In genomic region chr18:79988079-79988924, GRCh38 we compare ENCODE assay signal across 8 cellular contexts. TPM values are rescaled to one million over a fixed set of nuclear protein-coding genes. Genes with fewer than 3 reads are reported as not detected.
A peak's percentile ranks its signal among the peaks of the same experiment; 100 is the strongest.
DNase-seq lines count a peak whose midpoint lies in the region; ATAC-seq and TF ChIP-seq lines count a peak whose summit lies in the region.

Gene TXNL4A, minus strand, starts transcription at chr18:79988563. Its CDS starts 171 bp downstream, at chr18:79988392.

- H3K79me2 ChIP-seq in ACC112 (ENCODE audit: control insufficient read depth, insufficient read depth, low read length, unreplicated experiment) (peaks cover 53% of the 10 kb centered on the region), smooth muscle cell (ENCODE audit: low read depth) (peaks cover 49% of the 10 kb centered on the region)

- peaks cover 5% of the 10 kb centered on the region for H3F3A ChIP-seq in smooth muscle cell (ENCODE audit: low read depth)

- TF ChIP-seq CTCF in VCaP (conservative IDR thresholded peaks at IDR 0.05) (peak; percentile 22; the same call in 1 of the 2 replicates), smooth muscle cell (IDR thresholded peaks at IDR 0.05; ENCODE audit: borderline replicate concordance, insufficient read depth, poor library complexity, severe bottlenecking) (no peak)

- H3K4me3 ChIP-seq in ACC112 (ENCODE audit: low read depth, low read length), result peak within 1 kb of the TSS; percentile 100
- peak within 1 kb of the TSS; percentile 89 for H3K4me3 ChIP-seq in smooth muscle cell

- under 1% methylated on average over 97 of the region's 112 CpGs for WGBS in smooth muscle cell (ENCODE audit: low lambda C conversion rate)

- peak within 1 kb of the TSS; percentile 96 for H3K27ac ChIP-seq in ACC112 (ENCODE audit: low read depth, low read length)
- peak within 1 kb of the TSS; percentile 93 for H3K27ac ChIP-seq in VCaP
- H3K27ac ChIP-seq in smooth muscle cell (ENCODE audit: low read depth), result peak within 1 kb of the TSS; percentile 82

- peak; percentile 94 for ATAC-seq in GM18520 (IDR thresholded peaks at IDR 0.05; ENCODE audit: unreplicated experiment)
- ATAC-seq in HG03060 (IDR thresholded peaks at IDR 0.05; ENCODE audit: low read depth, unreplicated experiment), result peak; percentile 76

- H3K36me3 ChIP-seq in ACC112 (ENCODE audit: insufficient read depth, low read length), result peaks cover 11% of the 10 kb centered on the region; the same call in 1 of the 2 replicates
- no peaks in the 10 kb centered on the region for H3K36me3 ChIP-seq in smooth muscle cell (ENCODE audit: low read depth)

- H3K4me1 ChIP-seq in ACC112 (ENCODE audit: control insufficient read depth, insufficient read depth, low read length, unreplicated experiment), result peaks cover 8% of the 10 kb centered on the region
- H3K4me1 ChIP-seq in smooth muscle cell (ENCODE audit: low read depth), result peaks cover 10% of the 10 kb centered on the region

- H3K4me2 ChIP-seq in smooth muscle cell, result peak within 1 kb of the TSS; percentile 96

- no peaks in the 10 kb centered on the region for H3K9me3 ChIP-seq in smooth muscle cell (replicated peaks; ENCODE audit: low read depth)

- peak; percentile 63 for DNase-seq in NCI-H2171 treated with DMSO at 0.1 percent for 48 hours (lab: John Stamatoyannopoulos, UW)
- peak; percentile 61 to 85 for DNase-seq in T47D (ENCODE audit: low read depth in 1 of 2, low spot score in 1 of 2)
- DNase-seq in iPS-NIHi11 (ENCODE audit: low spot score), result peak; percentile 91
- DNase-seq in smooth muscle cell (lab: John Stamatoyannopoulos, UW; ENCODE audit: unreplicated experiment), result peak; percentile 60

- H4K20me1 ChIP-seq in smooth muscle cell (ENCODE audit: low read depth), result peaks cover 44% of the 10 kb centered on the region

- in situ Hi-C loops in T47D (cut with HindIII; ENCODE audit: low pct_unique_long_range_greater_than_20kb, low sequenced_read_pairs), result no loop called here

- H3K27me3 ChIP-seq in ACC112 (ENCODE audit: insufficient read depth, low read length) (no peaks in the 10 kb centered on the region), smooth muscle cell (ENCODE audit: low read depth) (no peaks in the 10 kb centered on the region)

- peak within 1 kb of the TSS; percentile 81 for H3K9ac ChIP-seq in smooth muscle cell (ENCODE audit: low read depth)

- H2AFZ ChIP-seq in ACC112 (ENCODE audit: low read length, unreplicated experiment) (peak within 1 kb of the TSS; percentile 99), smooth muscle cell (ENCODE audit: low read depth) (peak within 1 kb of the TSS; percentile 82)

RNA-seq across cellular contexts. Expression of gene TXNL4A, which starts in this region (rescaled TPM):
- total RNA-seq in smooth muscle cell, result 61.1 and 62.2 TPM in 2 replicates
- 243 and 254 TPM in 2 replicates for polyA plus RNA-seq in smooth muscle cell

Comparison
In these comparisons a context has a peak if more than half of its experiments do, and no peak if none do; other contexts are left out.
1. Peak in every context shown above with its lines: DNase-seq, ATAC-seq, H3K4me3 ChIP-seq and H3K27ac ChIP-seq.